In genomic region chr4:143700420-143701352, GRCh38 we compare ENCODE assay signal across 9 cellular contexts. TPM values are rescaled to one million over a fixed set of nuclear protein-coding genes. Genes with fewer than 3 reads are reported as not detected.
DNase-seq lines count a peak whose midpoint lies in the region; ATAC-seq, FAIRE-seq and TF ChIP-seq lines count a peak whose summit lies in the region.
"Had no signal": no experiment of that assay in that cellular context is flagged by ENCODE, and none has a peak within 500 bp of the region (broad histone marks: within the 10 kb centered on the region; RNA-seq: fewer than 3 reads in every experiment).

Gene FREM3, minus strand, starts transcription at chr4:143700675. Its CDS starts 0 bp downstream, at chr4:143700675.

- H3K4me1 ChIP-seq in esophagus (ENCODE audit: control insufficient read depth in 2 of 2, insufficient read depth in 2 of 2, low read length in 1 of 2) = peaks cover 12% of the 10 kb centered on the region in 2 donors
- H3K4me1 ChIP-seq in parathyroid adenoma = no peaks in the 10 kb centered on the region

- no peak for TF ChIP-seq POLR2A in GM12891 (IDR thresholded peaks at IDR 0.05; ENCODE audit: low read depth, low read length)

- no peak within 1 kb of the TSS for H3K9ac ChIP-seq in parathyroid adenoma

- WGBS in esophagus, 2 donors = 2% methylated on average over 64 of the region's 64 CpGs

- H3K4me3 ChIP-seq in esophagus (ENCODE audit: low read depth in 1 of 2, low read length in 2 of 2) (peak within 1 kb of the TSS; percentile 4 to 24), parathyroid adenoma (ENCODE audit: low read depth, low read length) (peak within 1 kb of the TSS; percentile 40)

- H3K36me3 ChIP-seq in esophagus (ENCODE audit: control insufficient read depth in 2 of 2, insufficient read depth in 2 of 2, low read length in 1 of 2) = no peaks in the 10 kb centered on the region
- no peaks in the 10 kb centered on the region for H3K36me3 ChIP-seq in parathyroid adenoma (ENCODE audit: control insufficient read depth, insufficient read depth, low read length)

- FAIRE-seq in GM12891 (lab: Jason Lieb, UNC) = no peak
- FAIRE-seq: colon had no signal

- H3K27ac ChIP-seq in esophagus (ENCODE audit: low read depth in 2 of 2, low read length in 1 of 2) (no peak within 1 kb of the TSS), parathyroid adenoma (no peak within 1 kb of the TSS), caudate nucleus (ENCODE audit: low read depth, low read length) (no peak within 1 kb of the TSS)

- no peaks in the 10 kb centered on the region for H3K79me2 ChIP-seq in parathyroid adenoma

- peak within 1 kb of the TSS; percentile 65 for H3K4me2 ChIP-seq in parathyroid adenoma (ENCODE audit: low read length)

- H3K9me3 ChIP-seq in esophagus (ENCODE audit: control insufficient read depth in 2 of 2, insufficient read depth in 1 of 2, low read depth in 1 of 2, low read length in 1 of 2) = peaks cover 0 to 5% of the 10 kb centered on the region in 2 donors
- no peaks in the 10 kb centered on the region for H3K9me3 ChIP-seq in parathyroid adenoma (ENCODE audit: control insufficient read depth, low read length)

- no peak within 1 kb of the TSS for H2AFZ ChIP-seq in parathyroid adenoma

- ATAC-seq in HG02642 (IDR thresholded peaks at IDR 0.05; ENCODE audit: poor library complexity, unreplicated experiment) = no peak

- H3K27me3 ChIP-seq in esophagus (ENCODE audit: control insufficient read depth in 1 of 2, insufficient read depth in 2 of 2, low read length in 2 of 2) = peaks cover 0 to 4% of the 10 kb centered on the region in 2 donors
- no peaks in the 10 kb centered on the region for H3K27me3 ChIP-seq in parathyroid adenoma (ENCODE audit: control insufficient read depth, insufficient read depth, low read length)

- TF ChIP-seq CTCF in parathyroid adenoma (IDR thresholded peaks at IDR 0.05) = no peak

- DNase-seq in GM12891 (ENCODE audit: insufficient read length, low spot score) = peak; percentile 19
- DNase-seq in NCI-H69 (lab: John Stamatoyannopoulos, UW) = peak; percentile 34
- DNase-seq in stimulated activated CD4-positive, alpha-beta T cell treated with anti-CD3 and anti-CD28 coated beads, Interleukin-2, amount 100 ng/mL, for 48 hours = no peak
- no peak for DNase-seq in caudate nucleus (lab: John Stamatoyannopoulos, UW)
- DNase-seq in pons (ENCODE audit: low spot score) = no peak

TF ChIP-seq in GM12891, 5 proteins besides CTCF, POLR2A, EP300 and RAD21:
- TF ChIP-seq POLR2AphosphoS5 (IDR thresholded peaks at IDR 0.05; ENCODE audit: low read depth, low read length) = no peak
- no peak for TF ChIP-seq SPI1 (IDR thresholded peaks at IDR 0.05; ENCODE audit: low read depth, low read length)
- TF ChIP-seq POU2F2 (IDR thresholded peaks at IDR 0.05; ENCODE audit: low read depth, low read length) = no peak
- no peak for TF ChIP-seq TAF1 (IDR thresholded peaks at IDR 0.05; ENCODE audit: low read depth, low read length)

RNA-seq across cellular contexts. Expression of gene FREM3, which starts in this region (rescaled TPM):
- polyA plus RNA-seq in GM12891 (2012; ENCODE audit: low read depth, missing spikeins) = not detected
- polyA plus RNA-seq in esophagus = not detected

Comparison
In these comparisons a context has a peak if more than half of its experiments do, and no peak if none do; other contexts are left out.
1. DNase-seq: peak in GM12891 (single experiment) and NCI-H69 (single experiment); none in stimulated activated CD4-positive, alpha-beta T cell treated with anti-CD3 and anti-CD28 coated beads, Interleukin-2, amount 100 ng/mL, for 48 hours (0 of 2), caudate nucleus (0 of 61) and pons (single experiment).